1 cellular context compared by ENCODE assay signal in genomic region chr7:69934475-69934903, GRCh38.
TF ChIP-seq lines count a peak whose summit lies in the region.

No MANE protein-coding gene starts in this region.

TF ChIP-seq in WTC11, 78 proteins besides CTCF, POLR2A, EP300 and RAD21 (continued from another document):
- TF ChIP-seq ARID4B (CRISPR knock-in tag; IDR thresholded peaks at IDR 0.05; ENCODE audit: borderline replicate concordance) (no peak), CDX4 (CRISPR knock-in tag; IDR thresholded peaks at IDR 0.05; ENCODE audit: borderline replicate concordance) (no peak), TCF7 (CRISPR knock-in tag; IDR thresholded peaks at IDR 0.05; ENCODE audit: low read depth) (no peak), HMGA2 (CRISPR knock-in tag; IDR thresholded peaks at IDR 0.05) (no peak), TEAD4 (CRISPR knock-in tag; IDR thresholded peaks at IDR 0.05) (no peak), ZNF219 (CRISPR knock-in tag; IDR thresholded peaks at IDR 0.05; ENCODE audit: borderline replicate concordance) (no peak)
- TF ChIP-seq, protein P1, sequence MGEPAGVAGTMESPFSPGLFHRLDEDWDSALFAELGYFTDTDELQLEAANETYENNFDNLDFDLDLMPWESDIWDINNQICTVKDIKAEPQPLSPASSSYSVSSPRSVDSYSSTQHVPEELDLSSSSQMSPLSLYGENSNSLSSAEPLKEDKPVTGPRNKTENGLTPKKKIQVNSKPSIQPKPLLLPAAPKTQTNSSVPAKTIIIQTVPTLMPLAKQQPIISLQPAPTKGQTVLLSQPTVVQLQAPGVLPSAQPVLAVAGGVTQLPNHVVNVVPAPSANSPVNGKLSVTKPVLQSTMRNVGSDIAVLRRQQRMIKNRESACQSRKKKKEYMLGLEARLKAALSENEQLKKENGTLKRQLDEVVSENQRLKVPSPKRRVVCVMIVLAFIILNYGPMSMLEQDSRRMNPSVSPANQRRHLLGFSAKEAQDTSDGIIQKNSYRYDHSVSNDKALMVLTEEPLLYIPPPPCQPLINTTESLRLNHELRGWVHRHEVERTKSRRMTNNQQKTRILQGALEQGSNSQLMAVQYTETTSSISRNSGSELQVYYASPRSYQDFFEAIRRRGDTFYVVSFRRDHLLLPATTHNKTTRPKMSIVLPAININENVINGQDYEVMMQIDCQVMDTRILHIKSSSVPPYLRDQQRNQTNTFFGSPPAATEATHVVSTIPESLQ (CRISPR knock-in tag; IDR thresholded peaks at IDR 0.05) = no peak
TF ChIP-seq in WTC11: peak in this region for 0.
